14 cellular contexts compared by ENCODE assay signal in genomic region chr9:131203438-131204219, GRCh38.
DNase-seq lines count a peak whose midpoint lies in the region; ATAC-seq and TF ChIP-seq lines count a peak whose summit lies in the region.
"Had no signal": no experiment of that assay in that cellular context is flagged by ENCODE, and none has a peak within 500 bp of the region (broad histone marks: within the 10 kb centered on the region; RNA-seq: fewer than 3 reads in every experiment).

No MANE protein-coding gene starts in this region.

- no peak overlapping the region for H2AFZ ChIP-seq in GM23338
- no peak overlapping the region for H2AFZ ChIP-seq in PC-9
- H2AFZ ChIP-seq: hepatocyte had no signal

- DNase-seq in GM23338 (ENCODE audit: low spot score) (peak; percentile 72), SK-MEL-5 (ENCODE audit: low read depth, low spot score) (peak; percentile 20), fibroblast of villous mesenchyme (ENCODE audit: low read depth) (no peak), PC-9 (no peak), NCI-H526 (lab: John Stamatoyannopoulos, UW) (no peak), spleen (no peak)
- DNase-seq: DMS153; NCI-H510A; small intestine; stimulated activated naive CD4-positive, alpha-beta T cell had no signal

- H3K79me2 ChIP-seq in GM23338 (replicated peaks; ENCODE audit: insufficient read depth) (no peaks in the 10 kb centered on the region), PC-9 (ENCODE audit: low read depth) (no peaks in the 10 kb centered on the region)
- H3K79me2 ChIP-seq: hepatocyte had no signal

- H3F3A ChIP-seq in GM23338 (replicated peaks; ENCODE audit: low read depth) (no peaks in the 10 kb centered on the region), PC-9 (ENCODE audit: insufficient read depth, low read depth) (peaks cover 3% of the 10 kb centered on the region; the same call in 1 of the 2 replicates)

- intact Hi-C loops in PC-9 (cut with micrococcal nuclease; ENCODE audit: unreplicated experiment), result no loop called here
- intact Hi-C loops in spleen (cut with DNase I; ENCODE audit: low total_unique reads), result no loop called here

- TF ChIP-seq CTCF in GM23338 (conservative IDR thresholded peaks at IDR 0.05; ENCODE audit: low read depth in 2 of 2) (peak; percentile 70 to 71), fibroblast of villous mesenchyme (IDR thresholded peaks at IDR 0.05; ENCODE audit: insufficient read depth, low read depth, low read length) (peak; percentile 46), PC-9 (conservative IDR thresholded peaks at IDR 0.05) (no peak; the same call in 1 of the 2 replicates), spleen (IDR thresholded peaks at IDR 0.05 in 8 of 11, conservative IDR thresholded peaks at IDR 0.05 in 3 of 11) (no peak)

- H3K27ac Mint-ChIP-seq in GM23338, result no peak overlapping the region; the same call in 1 of the 2 replicates

- 83 to 91% (median 86%) methylated on average over 4 of the region's 4 CpGs for WGBS in spleen, 5 donors

- no peak overlapping the region for H3K4me3 ChIP-seq in BLaER1 treated with 17β-estradiol and CSF1 and Interleukin-3, amounts not matched to agents 10 nM and 100 nM
- H3K4me3 ChIP-seq in GM23338 (no peak overlapping the region; the same call in 1 of the 2 replicates), fibroblast of villous mesenchyme (ENCODE audit: low read depth, low read length) (no peak overlapping the region), PC-9 (no peak overlapping the region), spleen (no peak overlapping the region)
- H3K4me3 ChIP-seq: hepatocyte had no signal

- BruUV-seq in PC-9 (replicated peaks; lab: Mats Ljungman, UMichigan), result no TSS peak

- CTCF ChIA-PET in PC-9 (lab: Charles Lee), result interaction anchor here (0.6 kb wide), 1 partner anchor 114 kb away, joined by 7 read pairs; no protein-coding TSS in a partner anchor

- H3K4me2 ChIP-seq in BLaER1 treated with 17β-estradiol and CSF1 and Interleukin-3, amounts not matched to agents 10 nM and 100 nM, result peak overlapping the region in 7 of 11 experiments; percentile 15 to 77 (median 53); a peak in 12 of 22 replicates
- H3K4me2 ChIP-seq in GM23338, result peak overlapping the region; percentile 40
- H3K4me2 ChIP-seq in PC-9, result no peak overlapping the region
- H3K4me2 ChIP-seq: hepatocyte had no signal

- H3K36me3 ChIP-seq in BLaER1 treated with 17β-estradiol and CSF1 and Interleukin-3, amounts not matched to agents 10 nM and 100 nM, result peaks cover 76 to 100% (median 94%) of the 10 kb centered on the region in 11 experiments
- H3K36me3 ChIP-seq in GM23338 (ENCODE audit: insufficient read depth) (0 out of 2 replicates have a peak, but pooled peaks cover 11% of the 10 kb centered on the region), PC-9 (ENCODE audit: low read depth) (peaks cover 8% of the 10 kb centered on the region; the same call in 1 of the 2 replicates), spleen (peaks cover 4 to 100% (median 69%) of the 10 kb centered on the region in 6 donors)

- peaks cover 0 to 42% (median 28%) of the 10 kb centered on the region in 10 experiments; a peak in 15 of 20 replicates for H3K4me1 ChIP-seq in BLaER1 treated with 17β-estradiol and CSF1 and Interleukin-3, amounts not matched to agents 10 nM and 100 nM
- peaks cover 8% of the 10 kb centered on the region for H3K4me1 ChIP-seq in GM23338 (ENCODE audit: insufficient read depth)
- H3K4me1 ChIP-seq in PC-9 (replicated peaks; ENCODE audit: insufficient read depth), result no peaks in the 10 kb centered on the region
- H3K4me1 ChIP-seq in spleen, result peaks cover 0 to 16% (median 10%) of the 10 kb centered on the region in 6 donors

- peaks cover 17% of the 10 kb centered on the region for H3K4me1 Mint-ChIP-seq in GM23338

- peaks cover 0 to 7% (median 0%) of the 10 kb centered on the region in 11 experiments; a peak in 4 of 22 replicates for H3K9me3 ChIP-seq in BLaER1 treated with 17β-estradiol and CSF1 and Interleukin-3, amounts not matched to agents 10 nM and 100 nM (replicated peaks in 1 of 11)
- H3K9me3 ChIP-seq in PC-9 (ENCODE audit: insufficient read depth, low read depth), result no peaks in the 10 kb centered on the region
- no peaks in the 10 kb centered on the region for H3K9me3 ChIP-seq in spleen

- peak overlapping the region; percentile 26 for H3K4me3 Mint-ChIP-seq in GM23338
- H3K4me3 Mint-ChIP-seq: activated T-helper 1 cell treated with anti-CD3 and anti-CD28 coated beads, Interleukin-12 subunit alpha, Interleukin-12 subunit beta, Interleukin-2, Interleukin-4 antibody, amounts not matched to agents 30 ng/mL and 10 ng/mL and 1 ng/mL, durations not matched to agents 14 hours and 24 hours and 36 hours had no signal

- peak; percentile 96 for ATAC-seq in GM23338
- no peak for ATAC-seq in GM18858 (IDR thresholded peaks at IDR 0.05; ENCODE audit: unreplicated experiment)

- H3K27me3 Mint-ChIP-seq in GM23338 (ENCODE audit: insufficient read depth, low read depth, poor library complexity), result peaks cover 2% of the 10 kb centered on the region

- in situ Hi-C loops in SK-MEL-5 (cut with HindIII; ENCODE audit: low pct_unique_long_range_greater_than_20kb, low sequenced_read_pairs), result no loop called here

- POLR2A ChIA-PET in PC-9 (lab: Charles Lee; ENCODE audit: unreplicated experiment), result no interaction called here

- H3K27me3 ChIP-seq in BLaER1 treated with 17β-estradiol and CSF1 and Interleukin-3, amounts not matched to agents 10 nM and 100 nM, result no peaks in the 10 kb centered on the region
- no peaks in the 10 kb centered on the region for H3K27me3 ChIP-seq in GM23338 (ENCODE audit: insufficient read depth)
- no peaks in the 10 kb centered on the region for H3K27me3 ChIP-seq in PC-9 (ENCODE audit: insufficient read depth, low read depth)
- no peaks in the 10 kb centered on the region for H3K27me3 ChIP-seq in spleen (replicated peaks in 1 of 7)
- H3K27me3 ChIP-seq: hepatocyte had no signal

- peak overlapping the region in 6 of 11 experiments; percentile 1 to 33 (median 19); a peak in 5 of 22 replicates for H3K27ac ChIP-seq in BLaER1 treated with 17β-estradiol and CSF1 and Interleukin-3, amounts not matched to agents 10 nM and 100 nM
- peak overlapping the region; percentile 35; the same call in 1 of the 2 replicates for H3K27ac ChIP-seq in GM23338 (ENCODE audit: low read depth)
- H3K27ac ChIP-seq in PC-9, result no peak overlapping the region
- H3K27ac ChIP-seq in spleen, result no peak overlapping the region
- H3K27ac ChIP-seq: hepatocyte had no signal

- peak overlapping the region in 2 of 11 experiments; percentile 13 to 18; a peak in 3 of 22 replicates for H3K9ac ChIP-seq in BLaER1 treated with 17β-estradiol and CSF1 and Interleukin-3, amounts not matched to agents 10 nM and 100 nM

- peaks cover 0 to 5% (median under 1%) of the 10 kb centered on the region in 11 experiments; a peak in 4 of 22 replicates for H4K20me1 ChIP-seq in BLaER1 treated with 17β-estradiol and CSF1 and Interleukin-3, amounts not matched to agents 10 nM and 100 nM
- no peaks in the 10 kb centered on the region; the same call in 1 of the 2 replicates for H4K20me1 ChIP-seq in GM23338 (replicated peaks; ENCODE audit: insufficient read depth)
- no peaks in the 10 kb centered on the region for H4K20me1 ChIP-seq in PC-9 (ENCODE audit: insufficient read depth)

- H3K9me3 Mint-ChIP-seq in GM23338, result no peaks in the 10 kb centered on the region
- H3K9me3 Mint-ChIP-seq: activated T-helper 1 cell treated with anti-CD3 and anti-CD28 coated beads, Interleukin-12 subunit alpha, Interleukin-12 subunit beta, Interleukin-2, Interleukin-4 antibody, amounts not matched to agents 30 ng/mL and 10 ng/mL and 1 ng/mL, durations not matched to agents 14 hours and 24 hours and 36 hours had no signal

- H3K36me3 Mint-ChIP-seq in GM23338 (ENCODE audit: low read depth), result peaks cover 59% of the 10 kb centered on the region

- H3K9me2 ChIP-seq in GM23338 (ENCODE audit: insufficient read depth), result no peaks in the 10 kb centered on the region
- H3K9me2 ChIP-seq in PC-9 (ENCODE audit: insufficient read depth), result no peaks in the 10 kb centered on the region

- TF ChIP-seq POLR2A in spleen (IDR thresholded peaks at IDR 0.05), result no peak

TF ChIP-seq in GM23338, 12 proteins besides CTCF, POLR2A, EP300 and RAD21:
- TF ChIP-seq STAT1 (IDR thresholded peaks at IDR 0.05; ENCODE audit: unreplicated experiment), result no peak
- no peak for TF ChIP-seq EZH2 (IDR thresholded peaks at IDR 0.05; ENCODE audit: low read depth, unreplicated experiment)
- TF ChIP-seq REST (IDR thresholded peaks at IDR 0.05; ENCODE audit: unreplicated experiment), result no peak
- no peak for TF ChIP-seq CREB1 (CRISPR knock-in tag; IDR thresholded peaks at IDR 0.05; ENCODE audit: low read depth)

Comparison
In these comparisons a context has a peak if more than half of its experiments do, and no peak if none do; other contexts are left out.
1. H3K27ac ChIP-seq: peak in BLaER1 treated with 17β-estradiol and CSF1 and Interleukin-3, amounts not matched to agents 10 nM and 100 nM (6 of 11) and GM23338 (single experiment); none in PC-9 (single experiment) and spleen (0 of 8).
2. DNase-seq: peak in GM23338 (single experiment) and SK-MEL-5 (single experiment); none in fibroblast of villous mesenchyme (single experiment), PC-9 (0 of 2), NCI-H526 (0 of 2) and spleen (single experiment).
3. CTCF ChIP-seq: peak in GM23338 (2 of 2) and fibroblast of villous mesenchyme (single experiment); none in PC-9 (single experiment) and spleen (0 of 11).